Comparison of ENCODE assay signal across 2 cellular contexts in genomic region chr11:1909524-1909923, GRCh38.
TF ChIP-seq lines count a peak whose summit lies in the region.

No MANE protein-coding gene starts in this region.

TF ChIP-seq in WTC11, 78 proteins besides CTCF, POLR2A, EP300 and RAD21 (continued from another document):
- TF ChIP-seq ZNF425 (CRISPR knock-in tag; conservative IDR thresholded peaks at IDR 0.05) (no peak), ZNF281 (CRISPR knock-in tag; IDR thresholded peaks at IDR 0.05) (no peak), HMGXB4 (CRISPR knock-in tag; IDR thresholded peaks at IDR 0.05) (no peak)

TF ChIP-seq in GM23338, 12 proteins besides CTCF, POLR2A, EP300 and RAD21 (continued from another document):
- TF ChIP-seq REST (IDR thresholded peaks at IDR 0.05; ENCODE audit: unreplicated experiment) (no peak), ZNF331 (CRISPR knock-in tag; IDR thresholded peaks at IDR 0.05; ENCODE audit: low read depth) (no peak), EZH2 (IDR thresholded peaks at IDR 0.05; ENCODE audit: low read depth, unreplicated experiment) (no peak), NANOG (IDR thresholded peaks at IDR 0.05; ENCODE audit: borderline replicate concordance) (no peak), POLR2AphosphoS5 (IDR thresholded peaks at IDR 0.05; ENCODE audit: low read depth) (no peak), ZNF114 (CRISPR knock-in tag; IDR thresholded peaks at IDR 0.05) (no peak), JUNB (IDR thresholded peaks at IDR 0.05; ENCODE audit: unreplicated experiment) (no peak), EZH2phosphoT487 (IDR thresholded peaks at IDR 0.05; ENCODE audit: unreplicated experiment) (no peak), CREB1 (CRISPR knock-in tag; IDR thresholded peaks at IDR 0.05; ENCODE audit: low read depth) (no peak), ZNF462 (CRISPR knock-in tag; IDR thresholded peaks at IDR 0.05) (no peak)
